Comparison of ENCODE assay signal across 20 cellular contexts in genomic region chr4:147136308-147136707, GRCh38.
DNase-seq lines count a peak whose midpoint lies in the region; ATAC-seq and TF ChIP-seq lines count a peak whose summit lies in the region.
"Had no signal": no experiment of that assay in that cellular context is flagged by ENCODE, and none has a peak within 500 bp of the region (broad histone marks: within the 10 kb centered on the region; RNA-seq: fewer than 3 reads in every experiment).

No MANE protein-coding gene starts in this region.

- intact Hi-C loops in right cardiac atrium (cut with DNase I) = no loop called here
- intact Hi-C loops in sciatic nerve (cut with DNase I) = no loop called here
- intact Hi-C loops in mucosa of descending colon (cut with DNase I, micrococcal nuclease) = no loop called here

- no peak overlapping the region for H3K27ac ChIP-seq in right cardiac atrium (ENCODE audit: low read length)

- ATAC-seq in right cardiac atrium = peak; percentile 82 to 90
- peak; percentile 68 for ATAC-seq in sciatic nerve
- no peak for ATAC-seq in GM18870 (IDR thresholded peaks at IDR 0.05; ENCODE audit: unreplicated experiment)
- no peak for ATAC-seq in T-helper 17 cell
- ATAC-seq in mucosa of descending colon = no peak
- no peak for ATAC-seq in HG03520 (IDR thresholded peaks at IDR 0.05; ENCODE audit: unreplicated experiment)
- ATAC-seq: activated CD8-positive, alpha-beta T cell treated with anti-CD3 and anti-CD28 coated beads, Interleukin-2, amount 10 ng/mL, durations not matched to agents 7 days and 5 days; stimulated activated effector memory CD8-positive, alpha-beta T cell treated with anti-CD3 and anti-CD28 coated beads, Interleukin-12 subunit alpha, Interleukin-12 subunit beta, amount 100 ng/mL, for 72 hours had no signal

- peaks cover 2% of the 10 kb centered on the region for H3K9me3 Mint-ChIP-seq in chondrocyte (ENCODE audit: low read depth)
- H3K9me3 Mint-ChIP-seq: activated T-helper 1 cell treated with anti-CD3 and anti-CD28 coated beads, Interleukin-12 subunit alpha, Interleukin-12 subunit beta, Interleukin-2, Interleukin-4 antibody, amounts not matched to agents 30 ng/mL and 10 ng/mL and 1 ng/mL, durations not matched to agents 14 hours and 24 hours and 36 hours; H9; memory B cell; stimulated activated effector memory CD8-positive, alpha-beta T cell treated with anti-CD3 and anti-CD28 coated beads, Interleukin-12 subunit alpha, Interleukin-12 subunit beta, amount 100 ng/mL, for 72 hours had no signal

- H3K9me3 ChIP-seq in right cardiac atrium (ENCODE audit: control insufficient read depth, low read length) (no peaks in the 10 kb centered on the region), T-helper 17 cell (ENCODE audit: control insufficient read depth, low read length, poor library complexity, severe bottlenecking) (no peaks in the 10 kb centered on the region), mucosa of descending colon (no peaks in the 10 kb centered on the region)

- H3K27me3 Mint-ChIP-seq in chondrocyte (ENCODE audit: low read depth) (no peaks in the 10 kb centered on the region), T-helper 17 cell (peaks cover 36% of the 10 kb centered on the region)

- peaks cover 2% of the 10 kb centered on the region for H3K36me3 Mint-ChIP-seq in chondrocyte (ENCODE audit: low read depth)
- peaks cover 2% of the 10 kb centered on the region for H3K36me3 Mint-ChIP-seq in T-helper 17 cell (ENCODE audit: low read depth)
- H3K36me3 Mint-ChIP-seq: memory B cell; stimulated activated effector memory CD8-positive, alpha-beta T cell treated with anti-CD3 and anti-CD28 coated beads, Interleukin-12 subunit alpha, Interleukin-12 subunit beta, amount 100 ng/mL, for 72 hours had no signal

- 24% methylated on average over 3 of the region's 3 CpGs for WGBS in right cardiac atrium

- H3K4me3 Mint-ChIP-seq in chondrocyte (ENCODE audit: unreplicated experiment) (no peak overlapping the region), T-helper 17 cell (no peak overlapping the region)
- H3K4me3 Mint-ChIP-seq: activated CD8-positive, alpha-beta T cell treated with anti-CD3 and anti-CD28 coated beads, Interleukin-2, amount 10 ng/mL, durations not matched to agents 7 days and 5 days; activated T-helper 1 cell treated with anti-CD3 and anti-CD28 coated beads, Interleukin-12 subunit alpha, Interleukin-12 subunit beta, Interleukin-2, Interleukin-4 antibody, amounts not matched to agents 30 ng/mL and 10 ng/mL and 1 ng/mL, durations not matched to agents 14 hours and 24 hours and 36 hours; H9; memory B cell; neural crest cell; stimulated activated effector memory CD8-positive, alpha-beta T cell treated with anti-CD3 and anti-CD28 coated beads, Interleukin-12 subunit alpha, Interleukin-12 subunit beta, amount 100 ng/mL, for 72 hours had no signal

- peak overlapping the region; percentile 87 for H3K27ac Mint-ChIP-seq in chondrocyte (ENCODE audit: unreplicated experiment)
- H3K27ac Mint-ChIP-seq in T-helper 17 cell = no peak overlapping the region
- H3K27ac Mint-ChIP-seq: activated CD8-positive, alpha-beta T cell treated with anti-CD3 and anti-CD28 coated beads, Interleukin-2, amount 10 ng/mL, durations not matched to agents 7 days and 5 days; activated T-helper 1 cell treated with anti-CD3 and anti-CD28 coated beads, Interleukin-12 subunit alpha, Interleukin-12 subunit beta, Interleukin-2, Interleukin-4 antibody, amounts not matched to agents 30 ng/mL and 10 ng/mL and 1 ng/mL, durations not matched to agents 14 hours and 24 hours and 36 hours; memory B cell; stimulated activated effector memory CD8-positive, alpha-beta T cell treated with anti-CD3 and anti-CD28 coated beads, Interleukin-12 subunit alpha, Interleukin-12 subunit beta, amount 100 ng/mL, for 72 hours had no signal

- H3K4me3 ChIP-seq in right cardiac atrium (ENCODE audit: low read length) (no peak overlapping the region), mucosa of descending colon (no peak overlapping the region)
- H3K4me3 ChIP-seq: skin epidermis had no signal

- no peaks in the 10 kb centered on the region for H3K27me3 ChIP-seq in right cardiac atrium (ENCODE audit: control insufficient read depth, insufficient read depth)

- TF ChIP-seq CTCF in chondrocyte (IDR thresholded peaks at IDR 0.05) (no peak), mucosa of descending colon (IDR thresholded peaks at IDR 0.05) (no peak)

- DNase-seq in H4 (ENCODE audit: low spot score) (peak; percentile 24), chondrocyte (ENCODE audit: low spot score) (no peak), right cardiac atrium (peak; percentile 41 to 74 (median 69)), sciatic nerve (ENCODE audit: low spot score) (no peak), T-helper 17 cell (no peak), mucosa of descending colon (no peak)
- DNase-seq: activated CD8-positive, alpha-beta T cell treated with anti-CD3 and anti-CD28 coated beads, Interleukin-2, amount 10 ng/mL, durations not matched to agents 7 days and 5 days; dermis blood vessel endothelial cell; H9; NCI-H1105; NCI-H2171; trophoblast cell; WERI-Rb-1 had no signal

- H3K4me1 ChIP-seq in right cardiac atrium (ENCODE audit: control insufficient read depth, insufficient read depth, low read length) = no peaks in the 10 kb centered on the region
- no peaks in the 10 kb centered on the region for H3K4me1 ChIP-seq in mucosa of descending colon (ENCODE audit: low read depth)

- peaks cover 59% of the 10 kb centered on the region for H3K4me1 Mint-ChIP-seq in chondrocyte (ENCODE audit: low read depth)
- H3K4me1 Mint-ChIP-seq in T-helper 17 cell = no peaks in the 10 kb centered on the region
- H3K4me1 Mint-ChIP-seq: memory B cell; neural crest cell; stimulated activated effector memory CD8-positive, alpha-beta T cell treated with anti-CD3 and anti-CD28 coated beads, Interleukin-12 subunit alpha, Interleukin-12 subunit beta, amount 100 ng/mL, for 72 hours had no signal

- no peaks in the 10 kb centered on the region for H3K36me3 ChIP-seq in mucosa of descending colon (ENCODE audit: low read depth)
- H3K36me3 ChIP-seq: WERI-Rb-1 had no signal

Comparison
In these comparisons a context has a peak if more than half of its experiments do, and no peak if none do; other contexts are left out.
1. DNase-seq: peak in H4 (single experiment) and right cardiac atrium (3 of 3); none in chondrocyte (single experiment), sciatic nerve (single experiment), T-helper 17 cell (0 of 3) and mucosa of descending colon (0 of 3).
2. ATAC-seq: peak in right cardiac atrium (2 of 2) and sciatic nerve (single experiment); none in GM18870 (single experiment), T-helper 17 cell (single experiment), mucosa of descending colon (single experiment) and HG03520 (single experiment).